Comparison of ENCODE assay signal across 2 cellular contexts in the genomic region with DNA sequence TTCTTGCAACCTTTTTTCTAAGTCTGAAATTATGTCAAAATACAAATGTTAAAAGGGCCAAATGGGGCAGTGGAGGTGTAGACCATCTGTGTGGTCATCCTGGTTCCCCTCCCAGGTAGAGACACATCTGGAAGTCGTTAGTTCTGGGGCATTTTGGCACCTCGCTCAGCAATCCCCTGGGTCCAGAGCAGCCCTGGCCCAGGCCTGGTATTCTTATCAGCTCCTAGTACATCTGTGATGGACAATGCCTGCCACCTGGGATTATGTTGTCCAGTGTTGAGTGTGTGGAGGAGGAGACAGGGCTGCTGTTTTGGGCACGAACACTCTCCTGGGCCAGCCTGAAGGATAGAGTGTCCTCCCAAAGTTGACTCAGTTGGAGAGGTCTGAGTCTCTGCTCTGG.
TF ChIP-seq lines count a peak whose summit lies in the region.

No MANE protein-coding gene starts in this region.

TF ChIP-seq in HEK293, 187 proteins besides CTCF, POLR2A, EP300 and RAD21 (continued from another document):
- TF ChIP-seq, protein P1, sequence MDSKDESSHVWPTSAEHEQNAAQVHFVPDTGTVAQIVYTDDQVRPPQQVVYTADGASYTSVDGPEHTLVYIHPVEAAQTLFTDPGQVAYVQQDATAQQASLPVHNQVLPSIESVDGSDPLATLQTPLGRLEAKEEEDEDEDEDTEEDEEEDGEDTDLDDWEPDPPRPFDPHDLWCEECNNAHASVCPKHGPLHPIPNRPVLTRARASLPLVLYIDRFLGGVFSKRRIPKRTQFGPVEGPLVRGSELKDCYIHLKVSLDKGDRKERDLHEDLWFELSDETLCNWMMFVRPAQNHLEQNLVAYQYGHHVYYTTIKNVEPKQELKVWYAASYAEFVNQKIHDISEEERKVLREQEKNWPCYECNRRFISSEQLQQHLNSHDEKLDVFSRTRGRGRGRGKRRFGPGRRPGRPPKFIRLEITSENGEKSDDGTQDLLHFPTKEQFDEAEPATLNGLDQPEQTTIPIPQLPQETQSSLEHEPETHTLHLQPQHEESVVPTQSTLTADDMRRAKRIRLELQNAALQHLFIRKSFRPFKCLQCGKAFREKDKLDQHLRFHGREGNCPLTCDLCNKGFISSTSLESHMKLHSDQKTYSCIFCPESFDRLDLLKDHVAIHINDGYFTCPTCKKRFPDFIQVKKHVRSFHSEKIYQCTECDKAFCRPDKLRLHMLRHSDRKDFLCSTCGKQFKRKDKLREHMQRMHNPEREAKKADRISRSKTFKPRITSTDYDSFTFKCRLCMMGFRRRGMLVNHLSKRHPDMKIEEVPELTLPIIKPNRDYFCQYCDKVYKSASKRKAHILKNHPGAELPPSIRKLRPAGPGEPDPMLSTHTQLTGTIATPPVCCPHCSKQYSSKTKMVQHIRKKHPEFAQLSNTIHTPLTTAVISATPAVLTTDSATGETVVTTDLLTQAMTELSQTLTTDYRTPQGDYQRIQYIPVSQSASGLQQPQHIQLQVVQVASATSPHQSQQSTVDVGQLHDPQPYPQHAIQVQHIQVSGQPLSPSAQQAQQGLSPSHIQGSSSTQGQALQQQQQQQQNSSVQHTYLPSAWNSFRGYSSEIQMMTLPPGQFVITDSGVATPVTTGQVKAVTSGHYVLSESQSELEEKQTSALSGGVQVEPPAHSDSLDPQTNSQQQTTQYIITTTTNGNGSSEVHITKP (tag by site-specific recombination; IDR thresholded peaks at IDR 0.05) = no peak

TF ChIP-seq in SK-N-SH treated with all-trans-retinoic acid at 6 μM for 48 hours, 23 proteins besides CTCF, POLR2A, EP300 and RAD21 (continued from another document):
- TF ChIP-seq ZC3H10 (CRISPR knock-in tag; IDR thresholded peaks at IDR 0.05) = no peak
- TF ChIP-seq ZNF565 (CRISPR knock-in tag; conservative IDR thresholded peaks at IDR 0.05; ENCODE audit: low read depth) = no peak
- TF ChIP-seq TCF4 (CRISPR knock-in tag; IDR thresholded peaks at IDR 0.05; ENCODE audit: borderline replicate concordance) = peak; percentile 73; the same call in 1 of the 2 replicates
- no peak for TF ChIP-seq PPARA (CRISPR knock-in tag; IDR thresholded peaks at IDR 0.05; ENCODE audit: borderline replicate concordance)
- TF ChIP-seq ZFP30 (CRISPR knock-in tag; IDR thresholded peaks at IDR 0.05) = no peak
- TF ChIP-seq TOX (CRISPR knock-in tag; IDR thresholded peaks at IDR 0.05; ENCODE audit: borderline replicate concordance) = no peak
- peak; percentile 44; the same call in 1 of the 2 replicates for TF ChIP-seq TSHZ2 (CRISPR knock-in tag; IDR thresholded peaks at IDR 0.05)
- TF ChIP-seq GLIS3 (CRISPR knock-in tag; IDR thresholded peaks at IDR 0.05) = no peak
